ENCODE assay signal across 9 cellular contexts in genomic region chr2:12931211-12931844, GRCh38.
A peak's percentile ranks its signal among the peaks of the same experiment; 100 is the strongest.
DNase-seq lines count a peak whose midpoint lies in the region; ATAC-seq and TF ChIP-seq lines count a peak whose summit lies in the region.
"Had no signal": no experiment of that assay in that cellular context is flagged by ENCODE, and none has a peak within 500 bp of the region (broad histone marks: within the 10 kb centered on the region; RNA-seq: fewer than 3 reads in every experiment).

No MANE protein-coding gene starts in this region.

- ATAC-seq in HG02610 (IDR thresholded peaks at IDR 0.05; ENCODE audit: unreplicated experiment) (peak; percentile 46), right lobe of liver (peak; percentile 89 to 96 (median 92)), GM19324 (IDR thresholded peaks at IDR 0.05; ENCODE audit: low FRiP score, unreplicated experiment) (no peak), GM19035 (IDR thresholded peaks at IDR 0.05; ENCODE audit: unreplicated experiment) (no peak)

- H3K4me3 ChIP-seq in choroid plexus epithelial cell (ENCODE audit: low read depth, low read length) = no peak overlapping the region
- no peak overlapping the region for H3K4me3 ChIP-seq in right lobe of liver

- H3K27ac ChIP-seq in right lobe of liver = no peak overlapping the region

- intact Hi-C loops in right lobe of liver (cut with DNase I) = no loop called here

- DNase-seq in Daoy (ENCODE audit: low read depth) = peak; percentile 32
- peak; percentile 7 for DNase-seq in NCI-H69 (lab: John Stamatoyannopoulos, UW)
- peak; percentile 71 for DNase-seq in choroid plexus epithelial cell (ENCODE audit: low read depth)
- DNase-seq in right lobe of liver = no peak
- DNase-seq in ecto neural progenitor cell (ENCODE audit: low spot score) = no peak
- DNase-seq: naive B cell had no signal

- no peaks in the 10 kb centered on the region for H3K36me3 ChIP-seq in right lobe of liver

- no peak for TF ChIP-seq POLR2A in right lobe of liver (IDR thresholded peaks at IDR 0.05)

- no peaks in the 10 kb centered on the region for H3K4me1 ChIP-seq in right lobe of liver

- TF ChIP-seq CTCF in choroid plexus epithelial cell (conservative IDR thresholded peaks at IDR 0.05; ENCODE audit: low read depth, low read length) (peak; percentile 90), right lobe of liver (IDR thresholded peaks at IDR 0.05) (peak; percentile 82 to 89 (median 88))

- 18% methylated on average over 4 of the region's 4 CpGs for WGBS in right lobe of liver (ENCODE audit: insufficient coverage, low coverage, low lambda C conversion rate, missing lambda C conversion rate)

- no peaks in the 10 kb centered on the region for H3K27me3 ChIP-seq in right lobe of liver

- no peaks in the 10 kb centered on the region for H3K9me3 ChIP-seq in right lobe of liver

Comparison
In these comparisons a context has a peak if more than half of its experiments do, and no peak if none do; other contexts are left out.
1. DNase-seq: peak in Daoy (single experiment), NCI-H69 (single experiment) and choroid plexus epithelial cell (single experiment); none in right lobe of liver (0 of 3) and ecto neural progenitor cell (single experiment).
2. ATAC-seq: peak in HG02610 (single experiment) and right lobe of liver (4 of 4); none in GM19324 (single experiment) and GM19035 (single experiment).